ENCODE assay signal across 7 cellular contexts in the genomic region with DNA sequence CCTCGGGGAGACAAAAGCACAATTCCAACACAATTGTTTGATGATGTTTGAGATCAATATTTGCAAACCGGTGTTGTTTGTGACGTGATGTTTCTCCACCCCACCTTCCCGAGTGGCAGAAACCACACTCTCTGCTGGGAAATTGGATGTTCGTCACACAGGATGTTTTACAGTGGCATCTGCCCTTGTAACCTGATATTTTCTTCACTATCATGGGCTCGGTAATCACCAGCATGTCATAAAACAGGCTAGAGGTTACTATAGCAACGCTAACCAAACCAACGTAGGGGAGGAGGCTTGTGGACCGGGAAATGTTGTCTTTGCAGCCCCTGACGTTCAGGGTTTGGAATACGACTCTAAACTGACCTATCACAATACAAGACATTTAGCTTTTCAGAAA.
A peak's percentile ranks its signal among the peaks of the same experiment; 100 is the strongest.
DNase-seq lines count a peak whose midpoint lies in the region; ATAC-seq, FAIRE-seq and TF ChIP-seq lines count a peak whose summit lies in the region.

No MANE protein-coding gene starts in this region.

- no peaks in the 10 kb centered on the region for H3K36me3 Mint-ChIP-seq in CD14-positive monocyte
- H3K36me3 Mint-ChIP-seq in CD8-positive, alpha-beta memory T cell, result no peaks in the 10 kb centered on the region

- DNase-seq in NCI-H1092 (lab: John Stamatoyannopoulos, UW), result peak; percentile 97
- peak; percentile 99 for DNase-seq in NCI-H748 (lab: John Stamatoyannopoulos, UW; ENCODE audit: unreplicated experiment)
- peak; percentile 6 for DNase-seq in fibroblast of the conjunctiva (ENCODE audit: low read depth)
- peak; percentile 40 for DNase-seq in urothelium cell line (ENCODE audit: low spot score)
- DNase-seq in CD14-positive monocyte (ENCODE audit: low spot score), result no peak
- DNase-seq in CD8-positive, alpha-beta memory T cell, result no peak

- no peaks in the 10 kb centered on the region for H3K9me3 ChIP-seq in CD8-positive, alpha-beta memory T cell (ENCODE audit: low read length)

- ATAC-seq in GM21367 (IDR thresholded peaks at IDR 0.05; ENCODE audit: unreplicated experiment), result no peak

- H3K4me1 Mint-ChIP-seq in CD14-positive monocyte, result no peaks in the 10 kb centered on the region
- no peaks in the 10 kb centered on the region for H3K4me1 Mint-ChIP-seq in CD8-positive, alpha-beta memory T cell

- intact Hi-C loops in CD14-positive monocyte (cut with micrococcal nuclease), result no loop called here

- no peak overlapping the region for H3K27ac Mint-ChIP-seq in CD14-positive monocyte
- H3K27ac Mint-ChIP-seq in CD8-positive, alpha-beta memory T cell, result no peak overlapping the region

- H3K4me3 Mint-ChIP-seq in CD14-positive monocyte, result no peak overlapping the region
- H3K4me3 Mint-ChIP-seq in CD8-positive, alpha-beta memory T cell, result no peak overlapping the region

- H3K4me1 ChIP-seq in CD8-positive, alpha-beta memory T cell (ENCODE audit: insufficient read depth, low read length), result no peaks in the 10 kb centered on the region

- no peak for TF ChIP-seq CTCF in CD14-positive monocyte (IDR thresholded peaks at IDR 0.05)

- no peaks in the 10 kb centered on the region for H3K27me3 ChIP-seq in CD8-positive, alpha-beta memory T cell (ENCODE audit: insufficient read depth, low read length, poor library complexity, severe bottlenecking)

- H3K9me3 Mint-ChIP-seq in CD14-positive monocyte, result peaks cover 0 to 8% (median 1%) of the 10 kb centered on the region in 7 donors
- peaks cover 0 to 9% (median 4%) of the 10 kb centered on the region in 5 donors for H3K9me3 Mint-ChIP-seq in CD8-positive, alpha-beta memory T cell

- POLR2A ChIA-PET in CD8-positive, alpha-beta memory T cell (lab: Charles Lee), result no interaction called here

- no peak overlapping the region for H3K27ac ChIP-seq in CD8-positive, alpha-beta memory T cell (ENCODE audit: low read depth, low read length)

- H3K4me3 ChIP-seq in CD8-positive, alpha-beta memory T cell (ENCODE audit: low read length), result no peak overlapping the region

- peaks cover 0 to 17% (median 6%) of the 10 kb centered on the region in 3 donors for H3K27me3 Mint-ChIP-seq in CD14-positive monocyte (ENCODE audit: low read depth in 3 of 3)
- no peaks in the 10 kb centered on the region for H3K27me3 Mint-ChIP-seq in CD8-positive, alpha-beta memory T cell

- CTCF ChIA-PET in CD8-positive, alpha-beta memory T cell (lab: Charles Lee), result no interaction called here

- H3K36me3 ChIP-seq in CD8-positive, alpha-beta memory T cell (ENCODE audit: insufficient read depth, low read length), result no peaks in the 10 kb centered on the region

- FAIRE-seq in urothelium cell line (lab: Jason Lieb, UNC), result no peak

Comparison
In these comparisons a context has a peak if more than half of its experiments do, and no peak if none do; other contexts are left out.
1. DNase-seq: peak in NCI-H1092 (single experiment), NCI-H748 (single experiment), fibroblast of the conjunctiva (single experiment) and urothelium cell line (single experiment); none in CD14-positive monocyte (single experiment) and CD8-positive, alpha-beta memory T cell (0 of 5).